ENCODE assay signal across 1 cellular context in the genomic region with DNA sequence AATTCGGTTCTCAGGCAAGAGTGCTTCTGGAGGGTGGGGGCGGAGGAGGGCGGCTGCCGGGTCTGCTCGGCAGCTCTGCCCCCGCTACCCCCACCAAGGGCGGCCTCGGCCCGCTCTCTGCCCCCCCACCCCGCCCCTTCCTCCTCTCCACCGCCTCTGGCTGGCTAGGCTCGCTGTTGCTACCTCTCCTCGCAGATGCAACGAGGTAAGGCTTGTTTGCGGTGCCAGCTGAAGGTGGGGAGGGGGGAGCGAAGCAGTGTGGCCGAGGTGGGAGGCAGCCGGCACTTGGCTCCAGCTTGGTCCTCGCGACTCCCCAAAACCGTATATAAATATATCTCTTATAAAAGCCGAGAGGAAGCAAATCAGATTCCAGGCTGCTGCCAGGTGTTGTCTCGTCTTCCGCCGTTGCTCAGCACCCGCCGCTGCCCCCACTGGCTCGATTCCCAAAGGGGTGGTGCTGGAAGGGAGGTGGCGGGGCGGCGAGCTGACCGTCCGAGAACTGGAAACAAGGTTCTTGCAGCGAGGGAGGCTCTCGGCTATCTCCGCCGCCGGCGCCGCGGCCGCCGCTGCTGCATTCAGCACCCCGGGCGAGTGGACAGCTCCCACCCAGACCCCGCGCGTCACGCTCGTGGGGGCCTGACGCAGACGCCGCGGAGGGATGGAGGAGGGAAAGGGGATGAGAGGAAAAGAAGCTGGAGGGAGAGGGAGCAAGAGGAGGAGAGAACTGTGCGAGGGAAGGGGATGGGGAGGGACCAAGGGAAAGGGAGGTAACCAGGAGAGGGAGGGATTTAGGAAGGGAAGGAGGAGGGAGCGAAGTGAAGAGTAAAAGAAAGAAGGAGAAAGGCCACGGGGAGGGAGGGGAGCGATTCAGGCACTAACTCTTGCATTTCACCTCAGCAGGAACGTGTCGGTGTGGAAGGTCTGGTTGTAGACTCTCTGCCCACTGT.
A peak's percentile ranks its signal among the peaks of the same experiment; 100 is the strongest.
TF ChIP-seq lines count a peak whose summit lies in the region.

MARCHF4 (minus strand) TSS at position 728 of the 947 bp plus-strand sequence. CDS start 2,223 bp downstream, outside the sequence.

TF ChIP-seq in HepG2, 621 proteins besides CTCF, POLR2A, EP300 and RAD21 (continued from another document and continues in another):
- TF ChIP-seq ZNF407 (CRISPR knock-in tag; IDR thresholded peaks at IDR 0.05; ENCODE audit: not compliant biosample characterization) (peak; percentile 84), ZBTB4 (CRISPR knock-in tag; IDR thresholded peaks at IDR 0.05; ENCODE audit: borderline replicate concordance) (no peak), SNAPC5 (CRISPR knock-in tag; IDR thresholded peaks at IDR 0.05; ENCODE audit: borderline replicate concordance) (peak; percentile 88; the same call in 1 of the 2 replicates), ZNF24 (IDR thresholded peaks at IDR 0.05) (no peak), SP4 (CRISPR knock-in tag; IDR thresholded peaks at IDR 0.05) (peak; percentile 54; the same call in 1 of the 2 replicates), KDM2A (CRISPR knock-in tag; IDR thresholded peaks at IDR 0.05; ENCODE audit: borderline replicate concordance, low read depth) (peak; percentile 95), ZNF234 (CRISPR knock-in tag; conservative IDR thresholded peaks at IDR 0.05) (0 out of 2 replicates have a peak, but pooled peaks have one; percentile 65), WIZ (CRISPR knock-in tag; IDR thresholded peaks at IDR 0.05) (peak; percentile 99), ZNF713 (CRISPR knock-in tag; IDR thresholded peaks at IDR 0.05) (no peak), ZNF317 (CRISPR knock-in tag; IDR thresholded peaks at IDR 0.05) (peak; percentile 70), DMTF1 (CRISPR knock-in tag; IDR thresholded peaks at IDR 0.05) (0 out of 2 replicates have a peak, but pooled peaks have one; percentile 77), FIP1L1 (IDR thresholded peaks at IDR 0.05; ENCODE audit: borderline replicate concordance, insufficient read depth, low read depth, low read length) (no peak), ZNF547 (CRISPR knock-in tag; IDR thresholded peaks at IDR 0.05) (peak; percentile 89; the same call in 1 of the 2 replicates), GLI4 (CRISPR knock-in tag; IDR thresholded peaks at IDR 0.05; ENCODE audit: borderline replicate concordance) (peak; percentile 89; the same call in 1 of the 2 replicates), SIX4 (CRISPR knock-in tag; IDR thresholded peaks at IDR 0.05) (peak; percentile 82; the same call in 1 of the 2 replicates), ZMYM3 (CRISPR knock-in tag; IDR thresholded peaks at IDR 0.05) (no peak)
- TF ChIP-seq, protein P1, sequence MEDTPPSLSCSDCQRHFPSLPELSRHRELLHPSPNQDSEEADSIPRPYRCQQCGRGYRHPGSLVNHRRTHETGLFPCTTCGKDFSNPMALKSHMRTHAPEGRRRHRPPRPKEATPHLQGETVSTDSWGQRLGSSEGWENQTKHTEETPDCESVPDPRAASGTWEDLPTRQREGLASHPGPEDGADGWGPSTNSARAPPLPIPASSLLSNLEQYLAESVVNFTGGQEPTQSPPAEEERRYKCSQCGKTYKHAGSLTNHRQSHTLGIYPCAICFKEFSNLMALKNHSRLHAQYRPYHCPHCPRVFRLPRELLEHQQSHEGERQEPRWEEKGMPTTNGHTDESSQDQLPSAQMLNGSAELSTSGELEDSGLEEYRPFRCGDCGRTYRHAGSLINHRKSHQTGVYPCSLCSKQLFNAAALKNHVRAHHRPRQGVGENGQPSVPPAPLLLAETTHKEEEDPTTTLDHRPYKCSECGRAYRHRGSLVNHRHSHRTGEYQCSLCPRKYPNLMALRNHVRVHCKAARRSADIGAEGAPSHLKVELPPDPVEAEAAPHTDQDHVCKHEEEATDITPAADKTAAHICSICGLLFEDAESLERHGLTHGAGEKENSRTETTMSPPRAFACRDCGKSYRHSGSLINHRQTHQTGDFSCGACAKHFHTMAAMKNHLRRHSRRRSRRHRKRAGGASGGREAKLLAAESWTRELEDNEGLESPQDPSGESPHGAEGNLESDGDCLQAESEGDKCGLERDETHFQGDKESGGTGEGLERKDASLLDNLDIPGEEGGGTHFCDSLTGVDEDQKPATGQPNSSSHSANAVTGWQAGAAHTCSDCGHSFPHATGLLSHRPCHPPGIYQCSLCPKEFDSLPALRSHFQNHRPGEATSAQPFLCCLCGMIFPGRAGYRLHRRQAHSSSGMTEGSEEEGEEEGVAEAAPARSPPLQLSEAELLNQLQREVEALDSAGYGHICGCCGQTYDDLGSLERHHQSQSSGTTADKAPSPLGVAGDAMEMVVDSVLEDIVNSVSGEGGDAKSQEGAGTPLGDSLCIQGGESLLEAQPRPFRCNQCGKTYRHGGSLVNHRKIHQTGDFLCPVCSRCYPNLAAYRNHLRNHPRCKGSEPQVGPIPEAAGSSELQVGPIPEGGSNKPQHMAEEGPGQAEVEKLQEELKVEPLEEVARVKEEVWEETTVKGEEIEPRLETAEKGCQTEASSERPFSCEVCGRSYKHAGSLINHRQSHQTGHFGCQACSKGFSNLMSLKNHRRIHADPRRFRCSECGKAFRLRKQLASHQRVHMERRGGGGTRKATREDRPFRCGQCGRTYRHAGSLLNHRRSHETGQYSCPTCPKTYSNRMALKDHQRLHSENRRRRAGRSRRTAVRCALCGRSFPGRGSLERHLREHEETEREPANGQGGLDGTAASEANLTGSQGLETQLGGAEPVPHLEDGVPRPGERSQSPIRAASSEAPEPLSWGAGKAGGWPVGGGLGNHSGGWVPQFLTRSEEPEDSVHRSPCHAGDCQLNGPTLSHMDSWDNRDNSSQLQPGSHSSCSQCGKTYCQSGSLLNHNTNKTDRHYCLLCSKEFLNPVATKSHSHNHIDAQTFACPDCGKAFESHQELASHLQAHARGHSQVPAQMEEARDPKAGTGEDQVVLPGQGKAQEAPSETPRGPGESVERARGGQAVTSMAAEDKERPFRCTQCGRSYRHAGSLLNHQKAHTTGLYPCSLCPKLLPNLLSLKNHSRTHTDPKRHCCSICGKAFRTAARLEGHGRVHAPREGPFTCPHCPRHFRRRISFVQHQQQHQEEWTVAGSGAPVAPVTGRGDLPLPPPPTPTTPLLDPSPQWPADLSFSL (CRISPR knock-in tag; IDR thresholded peaks at IDR 0.05), result no peak
- TF ChIP-seq, protein P2, sequence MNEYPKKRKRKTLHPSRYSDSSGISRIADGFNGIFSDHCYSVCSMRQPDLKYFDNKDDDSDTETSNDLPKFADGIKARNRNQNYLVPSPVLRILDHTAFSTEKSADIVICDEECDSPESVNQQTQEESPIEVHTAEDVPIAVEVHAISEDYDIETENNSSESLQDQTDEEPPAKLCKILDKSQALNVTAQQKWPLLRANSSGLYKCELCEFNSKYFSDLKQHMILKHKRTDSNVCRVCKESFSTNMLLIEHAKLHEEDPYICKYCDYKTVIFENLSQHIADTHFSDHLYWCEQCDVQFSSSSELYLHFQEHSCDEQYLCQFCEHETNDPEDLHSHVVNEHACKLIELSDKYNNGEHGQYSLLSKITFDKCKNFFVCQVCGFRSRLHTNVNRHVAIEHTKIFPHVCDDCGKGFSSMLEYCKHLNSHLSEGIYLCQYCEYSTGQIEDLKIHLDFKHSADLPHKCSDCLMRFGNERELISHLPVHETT (CRISPR knock-in tag; conservative IDR thresholded peaks at IDR 0.05), result 0 out of 2 replicates have a peak, but pooled peaks have one; percentile 54
- TF ChIP-seq, protein P3, sequence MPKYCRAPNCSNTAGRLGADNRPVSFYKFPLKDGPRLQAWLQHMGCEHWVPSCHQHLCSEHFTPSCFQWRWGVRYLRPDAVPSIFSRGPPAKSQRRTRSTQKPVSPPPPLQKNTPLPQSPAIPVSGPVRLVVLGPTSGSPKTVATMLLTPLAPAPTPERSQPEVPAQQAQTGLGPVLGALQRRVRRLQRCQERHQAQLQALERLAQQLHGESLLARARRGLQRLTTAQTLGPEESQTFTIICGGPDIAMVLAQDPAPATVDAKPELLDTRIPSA (CRISPR knock-in tag; IDR thresholded peaks at IDR 0.05; ENCODE audit: borderline replicate concordance), result no peak
- TF ChIP-seq, protein P4, sequence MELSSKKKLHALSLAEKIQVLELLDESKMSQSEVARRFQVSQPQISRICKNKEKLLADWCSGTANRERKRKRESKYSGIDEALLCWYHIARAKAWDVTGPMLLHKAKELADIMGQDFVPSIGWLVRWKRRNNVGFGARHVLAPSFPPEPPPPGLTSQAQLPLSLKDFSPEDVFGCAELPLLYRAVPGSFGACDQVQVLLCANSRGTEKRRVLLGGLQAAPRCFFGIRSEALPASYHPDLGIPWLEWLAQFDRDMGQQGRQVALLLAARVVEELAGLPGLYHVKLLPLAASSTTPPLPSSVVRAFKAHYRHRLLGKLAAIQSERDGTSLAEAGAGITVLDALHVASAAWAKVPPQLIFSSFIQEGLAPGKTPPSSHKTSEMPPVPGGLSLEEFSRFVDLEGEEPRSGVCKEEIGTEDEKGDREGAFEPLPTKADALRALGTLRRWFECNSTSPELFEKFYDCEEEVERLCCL (CRISPR knock-in tag; IDR thresholded peaks at IDR 0.05; ENCODE audit: borderline replicate concordance), result peak; percentile 94; the same call in 1 of the 2 replicates
